ENCODE assay signal across 17 cellular contexts in the genomic region with DNA sequence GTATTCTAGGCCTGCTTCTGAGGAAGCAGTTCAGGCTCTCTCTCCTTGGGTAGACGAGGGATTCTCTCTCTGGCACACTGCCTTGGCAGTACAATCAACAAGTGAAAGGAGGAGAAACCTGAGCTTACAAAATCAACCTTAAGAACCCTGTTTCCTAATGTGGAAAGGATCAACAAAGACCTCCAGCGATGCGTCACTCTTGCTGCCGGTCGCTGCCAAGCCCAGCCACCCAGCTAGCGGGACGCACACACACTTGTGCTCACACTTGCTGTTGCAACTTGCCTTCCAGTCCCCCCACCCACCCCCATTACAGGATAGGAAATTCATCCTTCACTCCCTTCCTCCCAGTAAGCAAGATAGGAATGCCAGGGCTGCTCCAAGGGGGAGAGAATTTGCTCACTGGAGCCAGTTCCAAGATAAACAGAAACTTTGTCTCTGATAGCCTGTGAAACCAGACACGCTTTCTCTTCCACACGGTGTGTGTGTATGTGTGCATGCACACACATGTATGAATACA.
DNase-seq lines count a peak whose midpoint lies in the region; ATAC-seq and TF ChIP-seq lines count a peak whose summit lies in the region.
"Had no signal": no experiment of that assay in that cellular context is flagged by ENCODE, and none has a peak within 500 bp of the region (broad histone marks: within the 10 kb centered on the region; RNA-seq: fewer than 3 reads in every experiment).

No MANE protein-coding gene starts in this region.

- CTCF ChIA-PET in activated CD4-positive, alpha-beta T cell treated with anti-CD3 and anti-CD28 coated beads, Interleukin-2, amount 10 ng/mL, durations not matched to agents 7 days and 5 days (lab: Charles Lee), result no interaction called here

- H3K27me3 ChIP-seq in heart left ventricle (peaks cover 0 to 20% (median 0%) of the 10 kb centered on the region in 9 donors), vagina (no peaks in the 10 kb centered on the region)

- TF ChIP-seq POLR2A in heart left ventricle (IDR thresholded peaks at IDR 0.05) (no peak), vagina (IDR thresholded peaks at IDR 0.05) (no peak)

- no peaks in the 10 kb centered on the region for H3K9me3 ChIP-seq in heart left ventricle
- H3K9me3 ChIP-seq in vagina, result no peaks in the 10 kb centered on the region

- no peak overlapping the region for H3K27ac Mint-ChIP-seq in activated CD4-positive, alpha-beta T cell treated with anti-CD3 and anti-CD28 coated beads, Interleukin-2, amount 10 ng/mL, durations not matched to agents 7 days and 5 days
- H3K27ac Mint-ChIP-seq: activated CD4-positive, alpha-beta memory T cell treated with anti-CD3 and anti-CD28 coated beads, Interleukin-2, amount 10 ng/mL, durations not matched to agents 7 days and 5 days; activated naive CD4-positive, alpha-beta T cell treated with anti-CD3 and anti-CD28 coated beads for 36 hours; natural killer cell treated with Interleukin-12 subunit alpha and Interleukin-12 subunit beta and Interleukin-15 and Interleukin-18, amount 100 ng/mL, for 72 hours; type B pancreatic cell had no signal

- H3K4me1 Mint-ChIP-seq in activated CD4-positive, alpha-beta T cell treated with anti-CD3 and anti-CD28 coated beads, Interleukin-2, amount 10 ng/mL, durations not matched to agents 7 days and 5 days, result peaks cover 8% of the 10 kb centered on the region

- H3K36me3 Mint-ChIP-seq in activated CD4-positive, alpha-beta T cell treated with anti-CD3 and anti-CD28 coated beads, Interleukin-2, amount 10 ng/mL, durations not matched to agents 7 days and 5 days (ENCODE audit: low read depth), result no peaks in the 10 kb centered on the region
- H3K36me3 Mint-ChIP-seq: natural killer cell treated with Interleukin-12 subunit alpha and Interleukin-12 subunit beta and Interleukin-15 and Interleukin-18, amount 100 ng/mL, for 72 hours; type B pancreatic cell had no signal

- H3K36me3 ChIP-seq in heart left ventricle, result no peaks in the 10 kb centered on the region
- no peaks in the 10 kb centered on the region for H3K36me3 ChIP-seq in vagina

- ATAC-seq in left cardiac atrium (peak; percentile 50 to 80), heart left ventricle (no peak), GM19397 (IDR thresholded peaks at IDR 0.05; ENCODE audit: unreplicated experiment) (no peak)
- ATAC-seq: natural killer cell treated with Interleukin-12 subunit alpha and Interleukin-12 subunit beta and Interleukin-15 and Interleukin-18, amount 100 ng/mL, for 72 hours had no signal

- WGBS in heart left ventricle, 4 donors, result 16 to 43% (median 34%) methylated on average over 9 of the region's 9 CpGs

- no peaks in the 10 kb centered on the region for H3K27me3 Mint-ChIP-seq in activated CD4-positive, alpha-beta T cell treated with anti-CD3 and anti-CD28 coated beads, Interleukin-2, amount 10 ng/mL, durations not matched to agents 7 days and 5 days
- H3K27me3 Mint-ChIP-seq: activated CD4-positive, alpha-beta memory T cell treated with anti-CD3 and anti-CD28 coated beads, Interleukin-2, amount 10 ng/mL, durations not matched to agents 7 days and 5 days; natural killer cell treated with Interleukin-12 subunit alpha and Interleukin-12 subunit beta and Interleukin-15 and Interleukin-18, amount 100 ng/mL, for 72 hours had no signal

- H3K4me1 ChIP-seq in heart left ventricle (no peaks in the 10 kb centered on the region), vagina (no peaks in the 10 kb centered on the region)

- POLR2A ChIA-PET in activated CD4-positive, alpha-beta T cell treated with anti-CD3 and anti-CD28 coated beads, Interleukin-2, amount 10 ng/mL, durations not matched to agents 7 days and 5 days (lab: Charles Lee), result no interaction called here

- H3K4me3 Mint-ChIP-seq in activated CD4-positive, alpha-beta T cell treated with anti-CD3 and anti-CD28 coated beads, Interleukin-2, amount 10 ng/mL, durations not matched to agents 7 days and 5 days, result no peak overlapping the region
- H3K4me3 Mint-ChIP-seq: activated CD4-positive, alpha-beta memory T cell treated with anti-CD3 and anti-CD28 coated beads, Interleukin-2, amount 10 ng/mL, durations not matched to agents 7 days and 5 days; activated naive CD4-positive, alpha-beta T cell treated with anti-CD3 and anti-CD28 coated beads for 36 hours; natural killer cell treated with Interleukin-12 subunit alpha and Interleukin-12 subunit beta and Interleukin-15 and Interleukin-18, amount 100 ng/mL, for 72 hours; type B pancreatic cell had no signal

- peak; percentile 53 for DNase-seq in left cardiac atrium
- DNase-seq in heart left ventricle, result no peak
- peak; percentile 42 for DNase-seq in ecto neural progenitor cell (ENCODE audit: low spot score)
- DNase-seq in mesenteric fat pad (ENCODE audit: low spot score), result peak; percentile 79
- DNase-seq in vagina (ENCODE audit: extremely low spot score in 2 of 2), result peak; percentile 72 to 80
- DNase-seq in NCI-H748 treated with DMSO at 0.1 percent for 48 hours (lab: John Stamatoyannopoulos, UW), result no peak
- DNase-seq in activated CD4-positive, alpha-beta T cell treated with anti-CD3 and anti-CD28 coated beads, Interleukin-2, amount 10 ng/mL, durations not matched to agents 7 days and 5 days, result no peak
- DNase-seq: ACHN; activated naive CD4-positive, alpha-beta T cell treated with anti-CD3 and anti-CD28 coated beads for 36 hours; cerebellar nuclear complex; MV-4-11; NCI-H345; T1000 had no signal

- no peaks in the 10 kb centered on the region for H3K9me3 Mint-ChIP-seq in activated CD4-positive, alpha-beta T cell treated with anti-CD3 and anti-CD28 coated beads, Interleukin-2, amount 10 ng/mL, durations not matched to agents 7 days and 5 days
- H3K9me3 Mint-ChIP-seq: activated CD4-positive, alpha-beta memory T cell treated with anti-CD3 and anti-CD28 coated beads, Interleukin-2, amount 10 ng/mL, durations not matched to agents 7 days and 5 days; activated naive CD4-positive, alpha-beta T cell treated with anti-CD3 and anti-CD28 coated beads for 36 hours; natural killer cell treated with Interleukin-12 subunit alpha and Interleukin-12 subunit beta and Interleukin-15 and Interleukin-18, amount 100 ng/mL, for 72 hours had no signal

- H3K27ac ChIP-seq in heart left ventricle (no peak overlapping the region), vagina (no peak overlapping the region)

- H3K4me3 ChIP-seq in heart left ventricle (no peak overlapping the region), vagina (no peak overlapping the region)

- TF ChIP-seq CTCF in heart left ventricle (IDR thresholded peaks at IDR 0.05) (no peak), vagina (IDR thresholded peaks at IDR 0.05) (no peak)

- intact Hi-C loops in left cardiac atrium (cut with DNase I) (no loop called here), heart left ventricle (cut with DNase I) (no loop called here), vagina (cut with DNase I) (no loop called here)

Comparison
In these comparisons a context has a peak if more than half of its experiments do, and no peak if none do; other contexts are left out.
1. ATAC-seq: peak in left cardiac atrium (2 of 2); none in heart left ventricle (0 of 4) and GM19397 (single experiment).
2. DNase-seq: peak in left cardiac atrium (single experiment), ecto neural progenitor cell (single experiment), mesenteric fat pad (single experiment) and vagina (2 of 2); none in heart left ventricle (0 of 5), NCI-H748 treated with DMSO at 0.1 percent for 48 hours (single experiment) and activated CD4-positive, alpha-beta T cell treated with anti-CD3 and anti-CD28 coated beads, Interleukin-2, amount 10 ng/mL, durations not matched to agents 7 days and 5 days (single experiment).